In genomic region chr16:57324649-57325223, GRCh38 we compare ENCODE assay signal across 1 cellular context.
TF ChIP-seq lines count a peak whose summit lies in the region.

No MANE protein-coding gene starts in this region.

TF ChIP-seq in K562, 482 proteins besides CTCF, POLR2A, EP300 and RAD21:
- TF ChIP-seq PPARD (CRISPR knock-in tag; IDR thresholded peaks at IDR 0.05) = no peak
- peak; percentile 56; the same call in 1 of the 2 replicates for TF ChIP-seq ZNF316 (IDR thresholded peaks at IDR 0.05)
